Comparison of ENCODE assay signal across 1 cellular context in the genomic region with DNA sequence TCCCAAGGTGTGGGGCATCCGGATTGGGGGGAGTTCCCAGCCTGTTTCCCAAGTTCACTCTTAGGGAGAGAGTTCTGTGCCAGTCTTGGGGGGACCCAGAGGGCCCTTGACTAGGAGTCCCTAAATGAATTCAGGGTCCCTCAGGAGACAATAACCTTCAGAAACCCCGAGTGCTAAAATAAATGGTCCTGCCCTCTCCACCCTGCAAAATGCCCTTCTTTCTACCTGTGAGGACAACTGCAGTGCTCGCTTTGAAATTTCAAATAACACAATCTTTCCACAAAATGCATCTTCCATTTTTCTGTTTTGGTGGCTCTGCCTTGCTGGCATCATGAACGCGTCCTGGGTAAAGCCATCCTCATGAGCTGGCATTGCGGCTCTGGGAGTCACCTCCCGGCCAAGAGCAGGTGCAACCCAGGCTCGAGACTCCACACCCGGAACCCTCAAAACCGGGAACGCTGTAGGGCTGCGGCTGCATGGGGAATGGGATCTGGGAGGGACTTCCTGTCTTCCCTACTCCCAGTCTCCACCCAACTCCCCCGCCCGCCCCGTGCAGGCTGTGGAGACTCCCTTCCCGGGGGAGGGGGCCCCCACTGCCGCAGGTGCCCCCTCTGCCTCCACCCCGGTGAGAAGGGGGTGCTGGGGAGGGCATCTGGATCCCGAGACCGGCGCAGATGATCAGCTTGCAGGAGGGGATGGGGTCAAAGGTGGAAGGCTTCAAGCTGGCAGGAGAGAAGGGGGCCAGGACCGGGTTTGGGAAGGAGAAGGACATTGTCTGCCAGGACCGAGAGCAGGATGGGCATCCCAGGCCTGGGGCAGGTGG.
TF ChIP-seq lines count a peak whose summit lies in the region.

Gene ZNF205 (plus strand): TSS at position 529 of the 823 bp plus-strand sequence. CDS start 845 bp downstream, outside the sequence.

TF ChIP-seq in HepG2, 621 proteins besides CTCF, POLR2A, EP300 and RAD21 (continued from another document and continues in another):
- TF ChIP-seq CC2D1A (CRISPR knock-in tag; IDR thresholded peaks at IDR 0.05) = no peak
- TF ChIP-seq ZGPAT (CRISPR knock-in tag; IDR thresholded peaks at IDR 0.05) = peak; percentile 82
- 0 out of 2 replicates have a peak, but pooled peaks have one; percentile 27 for TF ChIP-seq RCOR2 (CRISPR knock-in tag; IDR thresholded peaks at IDR 0.05)
- TF ChIP-seq, protein P1, sequence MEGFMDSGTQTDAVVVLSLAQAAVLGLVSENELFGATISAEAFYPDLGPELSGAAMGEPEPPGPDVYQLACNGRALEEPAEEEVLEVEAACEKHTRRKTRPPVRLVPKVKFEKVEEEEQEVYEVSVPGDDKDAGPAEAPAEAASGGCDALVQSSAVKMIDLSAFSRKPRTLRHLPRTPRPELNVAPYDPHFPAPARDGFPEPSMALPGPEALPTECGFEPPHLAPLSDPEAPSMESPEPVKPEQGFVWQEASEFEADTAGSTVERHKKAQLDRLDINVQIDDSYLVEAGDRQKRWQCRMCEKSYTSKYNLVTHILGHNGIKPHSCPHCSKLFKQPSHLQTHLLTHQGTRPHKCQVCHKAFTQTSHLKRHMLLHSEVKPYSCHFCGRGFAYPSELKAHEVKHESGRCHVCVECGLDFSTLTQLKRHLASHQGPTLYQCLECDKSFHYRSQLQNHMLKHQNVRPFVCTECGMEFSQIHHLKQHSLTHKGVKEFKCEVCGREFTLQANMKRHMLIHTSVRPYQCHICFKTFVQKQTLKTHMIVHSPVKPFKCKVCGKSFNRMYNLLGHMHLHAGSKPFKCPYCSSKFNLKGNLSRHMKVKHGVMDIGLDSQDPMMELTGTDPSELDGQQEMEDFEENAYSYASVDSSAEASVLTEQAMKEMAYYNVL (CRISPR knock-in tag; IDR thresholded peaks at IDR 0.05; ENCODE audit: borderline replicate concordance) = peak; percentile 26; the same call in 1 of the 2 replicates
- peak; percentile 64; the same call in 1 of the 2 replicates for TF ChIP-seq AKAP8 (CRISPR knock-in tag; IDR thresholded peaks at IDR 0.05)
- TF ChIP-seq ZFY (CRISPR knock-in tag; IDR thresholded peaks at IDR 0.05) = peak; percentile 79
- TF ChIP-seq ZBTB1 (CRISPR knock-in tag; IDR thresholded peaks at IDR 0.05; ENCODE audit: borderline replicate concordance) = no peak
- TF ChIP-seq ZNF709 (CRISPR knock-in tag; IDR thresholded peaks at IDR 0.05) = peak; percentile 60; the same call in 1 of the 2 replicates
- no peak for TF ChIP-seq PAF1 (CRISPR knock-in tag; IDR thresholded peaks at IDR 0.05)
- no peak for TF ChIP-seq ZNF430 (CRISPR knock-in tag; IDR thresholded peaks at IDR 0.05)
- TF ChIP-seq FOSL2 (CRISPR knock-in tag; IDR thresholded peaks at IDR 0.05) = peak; percentile 38; the same call in 1 of the 2 replicates
- 0 out of 2 replicates have a peak, but pooled peaks have one; percentile 39 for TF ChIP-seq BCL6 (CRISPR knock-in tag; IDR thresholded peaks at IDR 0.05)
- no peak for TF ChIP-seq ZBTB39 (CRISPR knock-in tag; IDR thresholded peaks at IDR 0.05)
- TF ChIP-seq ZBTB20 (CRISPR knock-in tag; IDR thresholded peaks at IDR 0.05; ENCODE audit: borderline replicate concordance, low read depth) = peak; percentile 71; the same call in 1 of the 2 replicates
- no peak for TF ChIP-seq ZFP37 (CRISPR knock-in tag; IDR thresholded peaks at IDR 0.05; ENCODE audit: borderline replicate concordance)
- TF ChIP-seq ESRRA (CRISPR knock-in tag; IDR thresholded peaks at IDR 0.05; ENCODE audit: low read depth) = peak; percentile 58; the same call in 1 of the 2 replicates
- peak; percentile 49; the same call in 1 of the 2 replicates for TF ChIP-seq KDM4B (CRISPR knock-in tag; IDR thresholded peaks at IDR 0.05)
- no peak for TF ChIP-seq SMARCE1 (IDR thresholded peaks at IDR 0.05; ENCODE audit: borderline replicate concordance)
- TF ChIP-seq U2AF2 (IDR thresholded peaks at IDR 0.05; ENCODE audit: low read depth, low read length) = no peak
- TF ChIP-seq NFATC3 (CRISPR knock-in tag; IDR thresholded peaks at IDR 0.05) = no peak
- no peak for TF ChIP-seq DPF2 (CRISPR knock-in tag; IDR thresholded peaks at IDR 0.05; ENCODE audit: borderline replicate concordance, low read depth)
- no peak for TF ChIP-seq ZNF432 (CRISPR knock-in tag; IDR thresholded peaks at IDR 0.05; ENCODE audit: borderline replicate concordance)
- TF ChIP-seq TBL1XR1 (IDR thresholded peaks at IDR 0.05; ENCODE audit: borderline replicate concordance, low read length, partially characterized antibody) = no peak
- no peak for TF ChIP-seq ZFP82 (CRISPR knock-in tag; IDR thresholded peaks at IDR 0.05; ENCODE audit: borderline replicate concordance)
- peak; percentile 71; the same call in 1 of the 2 replicates for TF ChIP-seq ZNF446 (CRISPR knock-in tag; IDR thresholded peaks at IDR 0.05)
- TF ChIP-seq REXO4 (CRISPR knock-in tag; IDR thresholded peaks at IDR 0.05; ENCODE audit: borderline replicate concordance) = no peak
- TF ChIP-seq ZNF777 (CRISPR knock-in tag; IDR thresholded peaks at IDR 0.05) = no peak
- TF ChIP-seq TEAD2 (CRISPR knock-in tag; IDR thresholded peaks at IDR 0.05) = no peak
- TF ChIP-seq ZNF101 (CRISPR knock-in tag; IDR thresholded peaks at IDR 0.05; ENCODE audit: borderline replicate concordance, low read depth) = no peak
- peak; percentile 77; the same call in 1 of the 2 replicates for TF ChIP-seq RXRB (CRISPR knock-in tag; IDR thresholded peaks at IDR 0.05; ENCODE audit: borderline replicate concordance)
- peak; percentile 92 for TF ChIP-seq KLF12 (CRISPR knock-in tag; IDR thresholded peaks at IDR 0.05; ENCODE audit: borderline replicate concordance)
- no peak for TF ChIP-seq ATAD3A (CRISPR knock-in tag; IDR thresholded peaks at IDR 0.05)
- TF ChIP-seq MIER2 (CRISPR knock-in tag; IDR thresholded peaks at IDR 0.05) = peak; percentile 66; the same call in 1 of the 2 replicates
- TF ChIP-seq AFF4 (CRISPR knock-in tag; IDR thresholded peaks at IDR 0.05) = no peak
- no peak for TF ChIP-seq NBN (conservative IDR thresholded peaks at IDR 0.05)
- TF ChIP-seq ZNF781 (CRISPR knock-in tag; IDR thresholded peaks at IDR 0.05; ENCODE audit: borderline replicate concordance, not compliant biosample characterization) = peak; percentile 67
- no peak for TF ChIP-seq KLF9 (CRISPR knock-in tag; IDR thresholded peaks at IDR 0.05; ENCODE audit: low read depth)
- TF ChIP-seq, protein P2, sequence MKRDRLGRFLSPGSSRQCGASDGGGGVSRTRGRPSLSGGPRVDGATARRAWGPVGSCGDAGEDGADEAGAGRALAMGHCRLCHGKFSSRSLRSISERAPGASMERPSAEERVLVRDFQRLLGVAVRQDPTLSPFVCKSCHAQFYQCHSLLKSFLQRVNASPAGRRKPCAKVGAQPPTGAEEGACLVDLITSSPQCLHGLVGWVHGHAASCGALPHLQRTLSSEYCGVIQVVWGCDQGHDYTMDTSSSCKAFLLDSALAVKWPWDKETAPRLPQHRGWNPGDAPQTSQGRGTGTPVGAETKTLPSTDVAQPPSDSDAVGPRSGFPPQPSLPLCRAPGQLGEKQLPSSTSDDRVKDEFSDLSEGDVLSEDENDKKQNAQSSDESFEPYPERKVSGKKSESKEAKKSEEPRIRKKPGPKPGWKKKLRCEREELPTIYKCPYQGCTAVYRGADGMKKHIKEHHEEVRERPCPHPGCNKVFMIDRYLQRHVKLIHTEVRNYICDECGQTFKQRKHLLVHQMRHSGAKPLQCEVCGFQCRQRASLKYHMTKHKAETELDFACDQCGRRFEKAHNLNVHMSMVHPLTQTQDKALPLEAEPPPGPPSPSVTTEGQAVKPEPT (CRISPR knock-in tag; IDR thresholded peaks at IDR 0.05; ENCODE audit: low read depth) = 0 out of 2 replicates have a peak, but pooled peaks have one; percentile 33
- no peak for TF ChIP-seq ZNF460 (CRISPR knock-in tag; IDR thresholded peaks at IDR 0.05; ENCODE audit: borderline replicate concordance)
- TF ChIP-seq EHMT2 (IDR thresholded peaks at IDR 0.05; ENCODE audit: borderline replicate concordance, low read depth, low read length) = no peak
- no peak for TF ChIP-seq ZNF468 (CRISPR knock-in tag; IDR thresholded peaks at IDR 0.05)
- no peak for TF ChIP-seq ZNF597 (CRISPR knock-in tag; IDR thresholded peaks at IDR 0.05)
- TF ChIP-seq CBX2 (IDR thresholded peaks at IDR 0.05; ENCODE audit: low read depth, low read length) = no peak
- TF ChIP-seq CBX2 (CRISPR knock-in tag; IDR thresholded peaks at IDR 0.05; ENCODE audit: low read depth) = 0 out of 2 replicates have a peak, but pooled peaks have one; percentile 30
- TF ChIP-seq ARNTL (CRISPR knock-in tag; IDR thresholded peaks at IDR 0.05) = peak; percentile 70
- peak; percentile 95 for TF ChIP-seq KDM2A (CRISPR knock-in tag; IDR thresholded peaks at IDR 0.05; ENCODE audit: borderline replicate concordance, low read depth)
- no peak for TF ChIP-seq ZNF577 (CRISPR knock-in tag; IDR thresholded peaks at IDR 0.05; ENCODE audit: borderline replicate concordance, low read depth)
- TF ChIP-seq, protein P3, sequence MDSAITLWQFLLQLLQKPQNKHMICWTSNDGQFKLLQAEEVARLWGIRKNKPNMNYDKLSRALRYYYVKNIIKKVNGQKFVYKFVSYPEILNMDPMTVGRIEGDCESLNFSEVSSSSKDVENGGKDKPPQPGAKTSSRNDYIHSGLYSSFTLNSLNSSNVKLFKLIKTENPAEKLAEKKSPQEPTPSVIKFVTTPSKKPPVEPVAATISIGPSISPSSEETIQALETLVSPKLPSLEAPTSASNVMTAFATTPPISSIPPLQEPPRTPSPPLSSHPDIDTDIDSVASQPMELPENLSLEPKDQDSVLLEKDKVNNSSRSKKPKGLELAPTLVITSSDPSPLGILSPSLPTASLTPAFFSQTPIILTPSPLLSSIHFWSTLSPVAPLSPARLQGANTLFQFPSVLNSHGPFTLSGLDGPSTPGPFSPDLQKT (CRISPR knock-in tag; IDR thresholded peaks at IDR 0.05; ENCODE audit: borderline replicate concordance) = no peak
- TF ChIP-seq, protein P4, sequence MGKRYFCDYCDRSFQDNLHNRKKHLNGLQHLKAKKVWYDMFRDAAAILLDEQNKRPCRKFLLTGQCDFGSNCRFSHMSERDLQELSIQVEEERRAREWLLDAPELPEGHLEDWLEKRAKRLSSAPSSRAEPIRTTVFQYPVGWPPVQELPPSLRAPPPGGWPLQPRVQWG (CRISPR knock-in tag; IDR thresholded peaks at IDR 0.05; ENCODE audit: borderline replicate concordance, low read depth) = no peak
